18 cellular contexts compared by ENCODE assay signal in the genomic region with DNA sequence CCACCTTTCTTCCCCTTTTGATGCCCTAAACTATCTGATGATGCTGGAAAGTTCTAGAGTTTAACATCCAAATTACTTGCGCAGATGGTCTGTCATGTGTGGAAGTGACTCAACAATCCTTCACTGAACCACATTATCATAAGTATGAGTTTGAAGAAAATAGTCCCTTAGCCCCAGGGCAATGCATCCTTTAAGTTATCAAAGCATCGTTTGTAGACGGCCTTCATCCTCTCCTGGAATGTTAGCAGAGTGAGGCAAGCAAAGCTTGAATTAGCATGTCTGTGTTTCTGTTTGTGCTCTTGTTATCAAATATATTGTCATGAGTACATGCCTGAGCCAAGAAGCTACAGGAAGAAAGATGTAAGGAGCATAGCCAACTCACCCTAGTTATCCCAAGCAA.
DNase-seq lines count a peak whose midpoint lies in the region; ATAC-seq and FAIRE-seq lines count a peak whose summit lies in the region.
"Had no signal": no experiment of that assay in that cellular context is flagged by ENCODE, and none has a peak within 500 bp of the region (broad histone marks: within the 10 kb centered on the region; RNA-seq: fewer than 3 reads in every experiment).

No MANE protein-coding gene starts in this region.

- FAIRE-seq in colon (lab: Jason Lieb, UNC), result peak; percentile 14
- FAIRE-seq: G401.6, GM12892, H54 had no signal

- no peak for ATAC-seq in HG03354 (IDR thresholded peaks at IDR 0.05; ENCODE audit: poor library complexity, severe bottlenecking, unreplicated experiment)

- in situ Hi-C loops in SK-MEL-5 (cut with HindIII; ENCODE audit: low pct_unique_long_range_greater_than_20kb, low sequenced_read_pairs), result no loop called here

- DNase-seq in SK-MEL-5 (ENCODE audit: low read depth, low spot score), result peak; percentile 75
- DNase-seq in foreskin melanocyte, result peak; percentile 97
- peak; percentile 1 for DNase-seq in renal cortical epithelial cell (ENCODE audit: low read depth)
- DNase-seq in T-helper 9 cell, result no peak
- DNase-seq in activated CD4-positive, CD25-positive, alpha-beta regulatory T cell treated with anti-CD3 and anti-CD28 coated beads, Interleukin-2, amount 50 U/mL, for 72 hours, result no peak
- DNase-seq in HUDEP-2 (lab: John Stamatoyannopoulos, UW; ENCODE audit: unreplicated experiment in 76 of 76), result no peak
- DNase-seq: C1 segment of cervical spinal cord; Caco-2; CD4-positive, alpha-beta memory T cell; DMS153; DND-41; GOT3; HFFc6 had no signal

Comparison
In these comparisons a context has a peak if more than half of its experiments do, and no peak if none do; other contexts are left out.
1. DNase-seq: peak in SK-MEL-5 (single experiment), foreskin melanocyte (single experiment) and renal cortical epithelial cell (single experiment); none in T-helper 9 cell (single experiment), activated CD4-positive, CD25-positive, alpha-beta regulatory T cell treated with anti-CD3 and anti-CD28 coated beads, Interleukin-2, amount 50 U/mL, for 72 hours (single experiment) and HUDEP-2 (0 of 76).